In genomic region chr2:190550137-190550536, GRCh38 we compare ENCODE assay signal across 1 cellular context.
TF ChIP-seq lines count a peak whose summit lies in the region.

No MANE protein-coding gene starts in this region.

TF ChIP-seq in WTC11, 78 proteins besides CTCF, POLR2A, EP300 and RAD21 (continued from another document):
- TF ChIP-seq, protein P1, sequence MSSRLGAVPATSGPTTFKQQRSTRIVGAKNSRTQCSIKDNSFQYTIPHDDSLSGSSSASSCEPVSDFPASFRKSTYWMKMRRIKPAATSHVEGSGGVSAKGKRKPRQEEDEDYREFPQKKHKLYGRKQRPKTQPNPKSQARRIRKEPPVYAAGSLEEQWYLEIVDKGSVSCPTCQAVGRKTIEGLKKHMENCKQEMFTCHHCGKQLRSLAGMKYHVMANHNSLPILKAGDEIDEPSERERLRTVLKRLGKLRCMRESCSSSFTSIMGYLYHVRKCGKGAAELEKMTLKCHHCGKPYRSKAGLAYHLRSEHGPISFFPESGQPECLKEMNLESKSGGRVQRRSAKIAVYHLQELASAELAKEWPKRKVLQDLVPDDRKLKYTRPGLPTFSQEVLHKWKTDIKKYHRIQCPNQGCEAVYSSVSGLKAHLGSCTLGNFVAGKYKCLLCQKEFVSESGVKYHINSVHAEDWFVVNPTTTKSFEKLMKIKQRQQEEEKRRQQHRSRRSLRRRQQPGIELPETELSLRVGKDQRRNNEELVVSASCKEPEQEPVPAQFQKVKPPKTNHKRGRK (CRISPR knock-in tag; IDR thresholded peaks at IDR 0.05; ENCODE audit: borderline replicate concordance) = no peak
- TF ChIP-seq ZNF425 (CRISPR knock-in tag; conservative IDR thresholded peaks at IDR 0.05) = no peak
- no peak for TF ChIP-seq NR2C2 (CRISPR knock-in tag; IDR thresholded peaks at IDR 0.05)
- no peak for TF ChIP-seq ATF1 (CRISPR knock-in tag; IDR thresholded peaks at IDR 0.05)
- TF ChIP-seq SP1 (CRISPR knock-in tag; conservative IDR thresholded peaks at IDR 0.05) = no peak
- TF ChIP-seq USF1 (CRISPR knock-in tag; IDR thresholded peaks at IDR 0.05) = no peak
- no peak for TF ChIP-seq ZNF232 (CRISPR knock-in tag; IDR thresholded peaks at IDR 0.05)
- TF ChIP-seq ETV6 (CRISPR knock-in tag; IDR thresholded peaks at IDR 0.05) = no peak
- TF ChIP-seq OVOL2 (CRISPR knock-in tag; IDR thresholded peaks at IDR 0.05; ENCODE audit: borderline replicate concordance) = no peak
- TF ChIP-seq, protein P2, sequence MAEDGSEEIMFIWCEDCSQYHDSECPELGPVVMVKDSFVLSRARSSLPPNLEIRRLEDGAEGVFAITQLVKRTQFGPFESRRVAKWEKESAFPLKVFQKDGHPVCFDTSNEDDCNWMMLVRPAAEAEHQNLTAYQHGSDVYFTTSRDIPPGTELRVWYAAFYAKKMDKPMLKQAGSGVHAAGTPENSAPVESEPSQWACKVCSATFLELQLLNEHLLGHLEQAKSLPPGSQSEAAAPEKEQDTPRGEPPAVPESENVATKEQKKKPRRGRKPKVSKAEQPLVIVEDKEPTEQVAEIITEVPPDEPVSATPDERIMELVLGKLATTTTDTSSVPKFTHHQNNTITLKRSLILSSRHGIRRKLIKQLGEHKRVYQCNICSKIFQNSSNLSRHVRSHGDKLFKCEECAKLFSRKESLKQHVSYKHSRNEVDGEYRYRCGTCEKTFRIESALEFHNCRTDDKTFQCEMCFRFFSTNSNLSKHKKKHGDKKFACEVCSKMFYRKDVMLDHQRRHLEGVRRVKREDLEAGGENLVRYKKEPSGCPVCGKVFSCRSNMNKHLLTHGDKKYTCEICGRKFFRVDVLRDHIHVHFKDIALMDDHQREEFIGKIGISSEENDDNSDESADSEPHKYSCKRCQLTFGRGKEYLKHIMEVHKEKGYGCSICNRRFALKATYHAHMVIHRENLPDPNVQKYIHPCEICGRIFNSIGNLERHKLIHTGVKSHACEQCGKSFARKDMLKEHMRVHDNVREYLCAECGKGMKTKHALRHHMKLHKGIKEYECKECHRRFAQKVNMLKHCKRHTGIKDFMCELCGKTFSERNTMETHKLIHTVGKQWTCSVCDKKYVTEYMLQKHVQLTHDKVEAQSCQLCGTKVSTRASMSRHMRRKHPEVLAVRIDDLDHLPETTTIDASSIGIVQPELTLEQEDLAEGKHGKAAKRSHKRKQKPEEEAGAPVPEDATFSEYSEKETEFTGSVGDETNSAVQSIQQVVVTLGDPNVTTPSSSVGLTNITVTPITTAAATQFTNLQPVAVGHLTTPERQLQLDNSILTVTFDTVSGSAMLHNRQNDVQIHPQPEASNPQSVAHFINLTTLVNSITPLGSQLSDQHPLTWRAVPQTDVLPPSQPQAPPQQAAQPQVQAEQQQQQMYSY (CRISPR knock-in tag; IDR thresholded peaks at IDR 0.05) = no peak
- TF ChIP-seq TCF7 (CRISPR knock-in tag; IDR thresholded peaks at IDR 0.05; ENCODE audit: low read depth) = no peak
